ENCODE assay signal across 31 cellular contexts in the genomic region with DNA sequence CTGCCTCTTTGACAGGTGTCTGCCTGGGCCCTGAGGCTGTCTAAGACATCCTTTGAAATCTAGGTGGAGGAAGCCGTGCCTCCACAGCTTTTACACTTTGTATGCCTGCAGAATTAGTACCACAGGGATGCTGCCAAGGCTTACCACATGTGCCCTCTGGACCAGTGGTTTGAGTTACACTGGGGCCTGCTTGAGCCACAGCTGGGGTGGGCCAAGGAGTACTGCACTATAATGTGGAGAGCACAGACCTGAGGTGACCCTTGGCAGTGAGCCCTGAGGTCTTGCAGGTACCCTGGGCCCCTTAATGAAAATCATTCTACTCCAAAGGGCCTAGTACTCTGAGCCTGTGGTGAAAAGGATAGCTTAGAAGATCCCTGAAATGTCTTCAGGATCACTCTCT. TPM values are rescaled to one million over a fixed set of nuclear protein-coding genes. Genes with fewer than 3 reads are reported as not detected.
"Had no signal": no experiment of that assay in that cellular context is flagged by ENCODE, and none has a peak within 500 bp of the region (broad histone marks: within the 10 kb centered on the region; RNA-seq: fewer than 3 reads in every experiment).

No MANE protein-coding gene starts in this region.

- DNase-seq: colonic mucosa; cortex of kidney; effector CD8-positive, alpha-beta T cell; effector memory CD8-positive, alpha-beta T cell; endodermal cell; erythroblast; esophagus squamous epithelium; foreskin fibroblast; foreskin melanocyte; gastrocnemius medialis; glutamatergic neuron; head of caudate nucleus; heart right ventricle; hippocampal formation; left cardiac atrium; left lung; left ventricle myocardium superior; lower lobe of right lung; mammary epithelial cell; mesendoderm; midbrain had no signal

- H3K4me3 ChIP-seq: colonic mucosa, esophagus squamous epithelium, gastrocnemius medialis, heart right ventricle, left lung, lower lobe of right lung had no signal

- H3K4me1 Mint-ChIP-seq: endodermal cell, memory B cell had no signal

- H3K4me3 Mint-ChIP-seq: dendritic cell treated with granulocyte-macrophage colony-stimulating factor and Interleukin-4, amounts not matched to agents 40 ng/mL and 50 ng/mL, for 4 days; effector memory CD8-positive, alpha-beta T cell; endodermal cell; memory B cell had no signal

- H3K27me3 Mint-ChIP-seq: dendritic cell treated with granulocyte-macrophage colony-stimulating factor and Interleukin-4, amounts not matched to agents 40 ng/mL and 50 ng/mL, for 4 days; effector memory CD8-positive, alpha-beta T cell; memory B cell had no signal

- H3K27me3 ChIP-seq: colonic mucosa, esophagus squamous epithelium, gastrocnemius medialis, left lung had no signal

- H3K36me3 ChIP-seq: colonic mucosa, esophagus squamous epithelium, gastrocnemius medialis, heart right ventricle, left lung, lower lobe of right lung had no signal

- H3K9me3 Mint-ChIP-seq: dendritic cell treated with granulocyte-macrophage colony-stimulating factor and Interleukin-4, amounts not matched to agents 40 ng/mL and 50 ng/mL, for 4 days; endodermal cell; memory B cell had no signal

- H3K9me3 ChIP-seq: colonic mucosa, esophagus squamous epithelium, gastrocnemius medialis, left lung, lower lobe of right lung had no signal

- H3K36me3 Mint-ChIP-seq: memory B cell had no signal

- H3K27ac ChIP-seq: colonic mucosa, epithelial cell of prostate, esophagus squamous epithelium, gastrocnemius medialis, heart right ventricle, left lung, lower lobe of right lung had no signal

- H3K27ac Mint-ChIP-seq: dendritic cell treated with granulocyte-macrophage colony-stimulating factor and Interleukin-4, amounts not matched to agents 40 ng/mL and 50 ng/mL, for 4 days; effector memory CD8-positive, alpha-beta T cell; endodermal cell; memory B cell had no signal

- ATAC-seq: effector memory CD8-positive, alpha-beta T cell; esophagus mucosa; gastrocnemius medialis; heart right ventricle; left cardiac atrium; left lung; left ventricle myocardium superior; lower lobe of right lung had no signal

- H3K4me1 ChIP-seq: colonic mucosa, esophagus squamous epithelium, gastrocnemius medialis, heart right ventricle, left lung, lower lobe of right lung had no signal

RNA-seq across cellular contexts. Expression of a gene that starts 27.2 kb away (rescaled TPM):
- total RNA-seq: chondrocyte, esophagus mucosa, esophagus squamous epithelium, gastrocnemius medialis, glomerular endothelial cell, heart right ventricle, kidney epithelial cell, left cardiac atrium, left lung, left ventricle myocardium superior, mammary epithelial cell, mononuclear cell, mucosa of gallbladder had no signal
- polyA plus RNA-seq: heart right ventricle, keratinocyte, mammary epithelial cell had no signal
